Comparison of ENCODE assay signal across 19 cellular contexts in the genomic region with DNA sequence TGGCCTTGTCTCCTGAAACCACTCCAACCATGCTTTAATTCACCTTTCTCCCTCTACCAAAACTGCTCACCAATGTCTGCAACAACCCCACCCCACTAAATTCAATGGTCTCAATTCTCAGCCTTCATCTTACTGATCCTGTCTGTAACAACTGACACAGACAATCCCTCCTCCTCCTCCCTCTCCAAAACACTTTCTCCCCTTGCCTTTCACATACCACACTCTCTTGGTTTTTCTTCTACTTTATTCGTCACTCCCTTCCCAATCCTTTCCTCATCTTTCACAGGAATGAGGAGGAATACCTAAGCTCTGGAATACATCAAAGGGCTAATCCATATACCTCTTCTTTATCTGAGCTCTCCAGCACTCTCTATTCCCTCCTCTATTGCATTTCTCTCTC.
A peak's percentile ranks its signal among the peaks of the same experiment; 100 is the strongest.
DNase-seq lines count a peak whose midpoint lies in the region; ATAC-seq, FAIRE-seq and TF ChIP-seq lines count a peak whose summit lies in the region.
"Had no signal": no experiment of that assay in that cellular context is flagged by ENCODE, and none has a peak within 500 bp of the region (broad histone marks: within the 10 kb centered on the region; RNA-seq: fewer than 3 reads in every experiment).

No MANE protein-coding gene starts in this region.

- H3K27me3 Mint-ChIP-seq in activated CD4-positive, alpha-beta T cell treated with anti-CD3 and anti-CD28 coated beads for 36 hours = no peaks in the 10 kb centered on the region
- H3K27me3 Mint-ChIP-seq in brain = no peaks in the 10 kb centered on the region
- no peaks in the 10 kb centered on the region for H3K27me3 Mint-ChIP-seq in natural killer cell treated with Interleukin-12 subunit alpha and Interleukin-12 subunit beta and Interleukin-15 and Interleukin-18, amount 100 ng/mL, for 72 hours

- no peak overlapping the region for H3K4me3 Mint-ChIP-seq in activated CD4-positive, alpha-beta T cell treated with anti-CD3 and anti-CD28 coated beads for 36 hours
- H3K4me3 Mint-ChIP-seq in brain = no peak overlapping the region
- H3K4me3 Mint-ChIP-seq in natural killer cell treated with Interleukin-12 subunit alpha and Interleukin-12 subunit beta and Interleukin-15 and Interleukin-18, amount 100 ng/mL, for 72 hours = no peak overlapping the region

- POLR2A ChIA-PET in activated CD4-positive, alpha-beta T cell treated with anti-CD3 and anti-CD28 coated beads for 36 hours (lab: Charles Lee) = no interaction called here

- CTCF ChIA-PET in activated CD4-positive, alpha-beta T cell treated with anti-CD3 and anti-CD28 coated beads for 36 hours (lab: Charles Lee) = no interaction called here

- no peaks in the 10 kb centered on the region for H3K9me3 Mint-ChIP-seq in activated CD4-positive, alpha-beta T cell treated with anti-CD3 and anti-CD28 coated beads for 36 hours (ENCODE audit: low read depth)
- H3K9me3 Mint-ChIP-seq in brain = no peaks in the 10 kb centered on the region
- no peaks in the 10 kb centered on the region for H3K9me3 Mint-ChIP-seq in natural killer cell treated with Interleukin-12 subunit alpha and Interleukin-12 subunit beta and Interleukin-15 and Interleukin-18, amount 100 ng/mL, for 72 hours

- no peak for TF ChIP-seq CTCF in brain (conservative IDR thresholded peaks at IDR 0.05)

- peaks cover 25% of the 10 kb centered on the region for H3K36me3 Mint-ChIP-seq in activated CD4-positive, alpha-beta T cell treated with anti-CD3 and anti-CD28 coated beads for 36 hours (ENCODE audit: low read depth)
- H3K36me3 Mint-ChIP-seq in brain = peaks cover 72% of the 10 kb centered on the region
- H3K36me3 Mint-ChIP-seq in natural killer cell treated with Interleukin-12 subunit alpha and Interleukin-12 subunit beta and Interleukin-15 and Interleukin-18, amount 100 ng/mL, for 72 hours = peaks cover 15% of the 10 kb centered on the region

- intact Hi-C loops in activated CD4-positive, alpha-beta T cell treated with anti-CD3 and anti-CD28 coated beads for 36 hours (cut with DNase I, micrococcal nuclease) = no loop called here

- FAIRE-seq in H54 (lab: Jason Lieb, UNC) = peak; percentile 33
- FAIRE-seq: HTR-8/SVneo had no signal

- ATAC-seq in activated CD4-positive, alpha-beta T cell treated with anti-CD3 and anti-CD28 coated beads for 36 hours = no peak
- no peak for ATAC-seq in natural killer cell treated with Interleukin-12 subunit alpha and Interleukin-12 subunit beta and Interleukin-15 and Interleukin-18, amount 100 ng/mL, for 72 hours

- H3K27ac Mint-ChIP-seq in activated CD4-positive, alpha-beta T cell treated with anti-CD3 and anti-CD28 coated beads for 36 hours = peak overlapping the region; percentile 6
- H3K27ac Mint-ChIP-seq in brain = peak overlapping the region in 4 of 5 experiments; percentile 2 to 45 (median 12)
- H3K27ac Mint-ChIP-seq in natural killer cell treated with Interleukin-12 subunit alpha and Interleukin-12 subunit beta and Interleukin-15 and Interleukin-18, amount 100 ng/mL, for 72 hours = peak overlapping the region; percentile 4 to 12

- no peak for TF ChIP-seq POLR2A in H54 (IDR thresholded peaks at IDR 0.05; ENCODE audit: low read depth, low read length)

- DNase-seq in activated CD4-positive, alpha-beta T cell treated with anti-CD3 and anti-CD28 coated beads for 36 hours = no peak
- no peak for DNase-seq in activated CD4-positive, alpha-beta T cell treated with anti-CD3 and anti-CD28 coated beads, Interleukin-2, amount 50 U/mL, for 4 hours
- DNase-seq in H54 (ENCODE audit: insufficient read length, low spot score) = no peak
- DNase-seq in natural killer cell treated with Interleukin-12 subunit alpha and Interleukin-12 subunit beta and Interleukin-15 and Interleukin-18, amount 100 ng/mL, for 72 hours (ENCODE audit: low spot score) = no peak
- no peak for DNase-seq in activated CD4-positive, CD25-positive, alpha-beta regulatory T cell treated with anti-CD3 and anti-CD28 coated beads, Interleukin-2, amount 50 U/mL, for 72 hours
- no peak for DNase-seq in GF-D8 (lab: John Stamatoyannopoulos, UW)
- no peak for DNase-seq in AML-193 (lab: John Stamatoyannopoulos, UW)
- DNase-seq: 8988T; activated T-cell treated with anti-CD3 and anti-CD28 coated beads, Interleukin-2, amount 50 U/mL, for 48 hours; caudate nucleus; DMS53; head of caudate nucleus; NCI-H1436; NCI-H2171 treated with DMSO at 0.1 percent for 48 hours; NCI-H748 treated with DMSO at 0.1 percent for 48 hours; stimulated activated CD4-positive, alpha-beta T cell treated with anti-CD3 and anti-CD28 coated beads, Interleukin-12 subunit alpha, Interleukin-12 subunit beta, amount 100 ng/mL, for 4 hours; tibial artery had no signal

- H3K4me1 Mint-ChIP-seq in activated CD4-positive, alpha-beta T cell treated with anti-CD3 and anti-CD28 coated beads for 36 hours = peaks cover 26% of the 10 kb centered on the region
- peaks cover 5% of the 10 kb centered on the region for H3K4me1 Mint-ChIP-seq in brain
- H3K4me1 Mint-ChIP-seq in natural killer cell treated with Interleukin-12 subunit alpha and Interleukin-12 subunit beta and Interleukin-15 and Interleukin-18, amount 100 ng/mL, for 72 hours (ENCODE audit: low read depth in 2 of 2) = peaks cover 7 to 16% of the 10 kb centered on the region in 2 donors
